In the genomic region with DNA sequence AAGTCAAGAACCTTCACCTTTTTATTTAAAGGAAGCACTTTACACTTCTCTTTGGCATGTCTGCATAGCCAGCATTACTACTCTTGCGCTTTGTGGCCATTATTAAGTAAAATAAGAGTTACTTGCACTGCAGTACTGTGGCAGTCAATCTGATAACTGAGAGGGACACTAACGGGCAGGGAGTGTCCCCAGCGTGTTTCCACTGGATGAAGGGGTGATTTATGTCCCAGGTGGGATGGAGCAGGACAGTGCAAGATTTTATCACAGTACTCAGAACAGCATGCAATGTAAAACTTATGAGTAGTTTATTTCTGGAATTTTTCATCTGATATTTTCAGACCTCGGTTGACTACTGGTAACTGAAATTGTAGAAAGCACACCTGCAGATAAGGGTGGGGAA, we compare ENCODE assay signal across 21 cellular contexts.
"Had no signal": no experiment of that assay in that cellular context is flagged by ENCODE, and none has a peak within 500 bp of the region (broad histone marks: within the 10 kb centered on the region; RNA-seq: fewer than 3 reads in every experiment).

No MANE protein-coding gene starts in this region.

- H3K36me3 ChIP-seq: colonic mucosa had no signal

- H3K9me3 Mint-ChIP-seq: activated B cell treated with CpG ODN at 0.5 μM for 24 hours had no signal

- DNase-seq: activated B cell treated with CpG ODN at 0.5 μM for 24 hours; activated CD8-positive, alpha-beta memory T cell treated with anti-CD3 and anti-CD28 coated beads, Interleukin-2, amount 50 U/mL, for 48 hours; activated T-cell treated with anti-CD3 and anti-CD28 coated beads, Interleukin-2, amount 50 U/mL, for 24 hours; aorta; body of pancreas; cerebellar nuclear complex; colonic mucosa; effector CD8-positive, alpha-beta T cell; glutamatergic neuron; islet precursor cell; mammary epithelial cell; naive B cell; posterior cingulate gyrus; spleen; stimulated activated naive CD4-positive, alpha-beta T cell treated with Interleukin-2 at 50 U/mL for 16 hours had no signal

- H3K4me1 ChIP-seq: body of pancreas, colonic mucosa, tibial nerve had no signal

- H3K27ac ChIP-seq: body of pancreas, colonic mucosa, tibial nerve had no signal

- H3K27me3 Mint-ChIP-seq: activated B cell treated with CpG ODN at 0.5 μM for 24 hours; activated naive CD8-positive, alpha-beta T cell; activated T-cell treated with anti-CD3 and anti-CD28 coated beads, Interleukin-2, amount 50 U/mL, for 24 hours; naive B cell had no signal

- H3K27ac Mint-ChIP-seq: activated B cell treated with CpG ODN at 0.5 μM for 24 hours; activated T-cell treated with anti-CD3 and anti-CD28 coated beads, Interleukin-2, amount 50 U/mL, for 24 hours; activated T-helper 2 cell treated with anti-CD3 and anti-CD28 coated beads, Interferon-gamma antibody, Interleukin-2, Interleukin-4, amounts not matched to agents 10 μg/mL and 5 μg/mL and 100 μg/mL, durations not matched to agents 14 hours and 24 hours and 36 hours had no signal

- H3K9me3 ChIP-seq: body of pancreas, colonic mucosa had no signal

- H3K4me1 Mint-ChIP-seq: activated B cell treated with CpG ODN at 0.5 μM for 24 hours had no signal

- H3K27me3 ChIP-seq: body of pancreas, colonic mucosa, spleen, tibial nerve had no signal

- H3K4me3 Mint-ChIP-seq: activated B cell treated with CpG ODN at 0.5 μM for 24 hours; activated T-cell treated with anti-CD3 and anti-CD28 coated beads, Interleukin-2, amount 50 U/mL, for 24 hours; naive B cell; T-helper 2 cell treated with Interferon-gamma antibody and Interleukin-4, amounts not matched to agents 5 μg/mL and 100 μg/mL, for 36 hours had no signal

- FAIRE-seq: frontal cortex had no signal

- H3K4me3 ChIP-seq: body of pancreas, colonic mucosa, spleen, tibial nerve had no signal

- ATAC-seq: body of pancreas, right cardiac atrium had no signal
